In the genomic region with DNA sequence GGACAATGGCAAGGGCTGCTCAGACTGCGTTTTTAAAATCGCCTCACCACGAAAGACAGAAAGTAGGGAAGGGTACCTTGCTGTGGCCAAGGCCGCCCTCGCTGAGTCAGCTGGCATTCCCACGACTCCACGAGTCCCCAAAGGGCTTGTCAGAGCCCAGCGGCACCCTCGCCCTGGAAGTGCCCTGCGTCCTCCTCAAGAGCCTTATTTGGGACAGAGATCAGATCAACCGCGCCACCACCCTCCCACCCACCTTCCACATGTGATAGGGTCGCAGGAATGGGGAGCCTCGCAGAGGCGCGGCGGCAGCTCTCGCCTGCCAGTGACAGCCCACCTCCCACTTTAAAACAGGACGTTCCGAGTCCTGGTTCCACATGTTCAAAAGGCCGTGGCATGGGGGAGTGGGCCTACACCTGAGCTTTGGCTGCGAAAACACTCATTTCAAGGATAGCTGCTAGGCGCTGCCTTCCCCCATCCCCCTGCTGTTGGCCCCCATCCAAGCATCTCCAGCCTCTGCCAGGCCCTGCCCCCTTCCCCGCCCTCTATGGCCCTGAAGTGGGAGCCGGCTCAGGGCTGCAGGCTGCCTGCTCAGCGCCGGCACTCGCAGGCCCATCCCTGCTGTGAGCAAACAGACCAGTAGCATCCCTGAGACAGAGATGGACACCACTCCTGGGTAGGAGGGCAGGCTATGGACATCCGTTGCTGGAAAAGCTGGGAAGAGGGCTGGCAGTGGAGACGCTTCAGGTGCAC, we compare ENCODE assay signal across 9 cellular contexts. TPM values are rescaled to one million over a fixed set of nuclear protein-coding genes. Genes with fewer than 3 reads are reported as not detected.
DNase-seq lines count a peak whose midpoint lies in the region; ATAC-seq and TF ChIP-seq lines count a peak whose summit lies in the region.
"Had no signal": no experiment of that assay in that cellular context is flagged by ENCODE, and none has a peak within 500 bp of the region (broad histone marks: within the 10 kb centered on the region; RNA-seq: fewer than 3 reads in every experiment).

No MANE protein-coding gene starts in this region.

- no peak overlapping the region for H3K27ac Mint-ChIP-seq in activated T-helper 2 cell treated with anti-CD3 and anti-CD28 coated beads, Interferon-gamma antibody, Interleukin-2, Interleukin-4, amounts not matched to agents 10 μg/mL and 5 μg/mL and 100 μg/mL, durations not matched to agents 14 hours and 24 hours and 36 hours

- no peaks in the 10 kb centered on the region for H3K9me3 Mint-ChIP-seq in activated T-helper 2 cell treated with anti-CD3 and anti-CD28 coated beads, Interferon-gamma antibody, Interleukin-2, Interleukin-4, amounts not matched to agents 10 μg/mL and 5 μg/mL and 100 μg/mL, durations not matched to agents 14 hours and 24 hours and 36 hours

- peak overlapping the region; percentile 58 for H3K4me3 Mint-ChIP-seq in activated T-helper 2 cell treated with anti-CD3 and anti-CD28 coated beads, Interferon-gamma antibody, Interleukin-2, Interleukin-4, amounts not matched to agents 10 μg/mL and 5 μg/mL and 100 μg/mL, durations not matched to agents 14 hours and 24 hours and 36 hours (ENCODE audit: low read depth)

- no peaks in the 10 kb centered on the region for H3K36me3 Mint-ChIP-seq in activated T-helper 2 cell treated with anti-CD3 and anti-CD28 coated beads, Interferon-gamma antibody, Interleukin-2, Interleukin-4, amounts not matched to agents 10 μg/mL and 5 μg/mL and 100 μg/mL, durations not matched to agents 14 hours and 24 hours and 36 hours (ENCODE audit: low read depth)

- H3K4me1 Mint-ChIP-seq in activated T-helper 2 cell treated with anti-CD3 and anti-CD28 coated beads, Interferon-gamma antibody, Interleukin-2, Interleukin-4, amounts not matched to agents 10 μg/mL and 5 μg/mL and 100 μg/mL, durations not matched to agents 14 hours and 24 hours and 36 hours (ENCODE audit: low read depth): no peaks in the 10 kb centered on the region

- TF ChIP-seq CTCF in right atrium auricular region (IDR thresholded peaks at IDR 0.05): no peak

- H3K27me3 ChIP-seq in right atrium auricular region: no peaks in the 10 kb centered on the region

- H3K27ac ChIP-seq in right atrium auricular region: peak overlapping the region; percentile 91 to 93

- no peaks in the 10 kb centered on the region for H3K36me3 ChIP-seq in right atrium auricular region

- peak; percentile 50 for DNase-seq in Ammon's horn (ENCODE audit: low spot score)
- no peak for DNase-seq in activated T-helper 2 cell treated with anti-CD3 and anti-CD28 coated beads, Interferon-gamma antibody, Interleukin-2, Interleukin-4, amounts not matched to agents 10 μg/mL and 5 μg/mL and 100 μg/mL, durations not matched to agents 14 hours and 24 hours and 36 hours (ENCODE audit: low spot score)
- no peak for DNase-seq in right atrium auricular region (ENCODE audit: low spot score)
- DNase-seq in skeletal muscle cell (ENCODE audit: low read depth): no peak
- DNase-seq in putamen (ENCODE audit: low spot score): no peak
- no peak for DNase-seq in NOMO-1 (lab: John Stamatoyannopoulos, UW; ENCODE audit: unreplicated experiment in 2 of 2)

- peaks cover 0 to 13% of the 10 kb centered on the region in 2 donors for H3K4me1 ChIP-seq in right atrium auricular region

- H3K4me3 ChIP-seq in right atrium auricular region (peak overlapping the region; percentile 68 to 77), skeletal muscle cell (ENCODE audit: low read depth, low read length) (peak overlapping the region; percentile 79)

- no peak for ATAC-seq in HG03108 (IDR thresholded peaks at IDR 0.05; ENCODE audit: unreplicated experiment)

- peaks cover 7% of the 10 kb centered on the region for H3K27me3 Mint-ChIP-seq in activated T-helper 2 cell treated with anti-CD3 and anti-CD28 coated beads, Interferon-gamma antibody, Interleukin-2, Interleukin-4, amounts not matched to agents 10 μg/mL and 5 μg/mL and 100 μg/mL, durations not matched to agents 14 hours and 24 hours and 36 hours (ENCODE audit: low read depth)

- no peaks in the 10 kb centered on the region for H3K9me3 ChIP-seq in right atrium auricular region

- no peak for TF ChIP-seq EP300 in Ishikawa (IDR thresholded peaks at IDR 0.05; ENCODE audit: borderline replicate concordance)

- intact Hi-C loops in activated T-helper 2 cell treated with anti-CD3 and anti-CD28 coated beads, Interferon-gamma antibody, Interleukin-2, Interleukin-4, amounts not matched to agents 10 μg/mL and 5 μg/mL and 100 μg/mL, durations not matched to agents 14 hours and 24 hours and 36 hours (cut with micrococcal nuclease): loop anchor here (1.0 to 5.0 kb wide), 2 partner anchors 26 to 71 kb away; partner anchors contain the start of gene GPR148

- no peak for TF ChIP-seq RAD21 in Ishikawa (IDR thresholded peaks at IDR 0.05; ENCODE audit: low read depth)

TF ChIP-seq in Ishikawa, 13 proteins besides CTCF, POLR2A, EP300 and RAD21:
- 0 out of 2 replicates have a peak, but pooled peaks have one; percentile 20 for TF ChIP-seq NFIC (IDR thresholded peaks at IDR 0.05)
- no peak for TF ChIP-seq TAF1 (IDR thresholded peaks at IDR 0.05; ENCODE audit: low read depth)

RNA-seq across cellular contexts. Expression of gene ARHGEF4, which starts 38.1 kb away (rescaled TPM):
- 0.11 and 0.30 TPM in 2 replicates for total RNA-seq in activated T-helper 2 cell treated with anti-CD3 and anti-CD28 coated beads, Interferon-gamma antibody, Interleukin-2, Interleukin-4, amounts not matched to agents 10 μg/mL and 5 μg/mL and 100 μg/mL, durations not matched to agents 14 hours and 24 hours and 36 hours
- total RNA-seq in right atrium auricular region: 1 to 10 TPM; 3.5 to 8.1 TPM

RNA-seq across cellular contexts. Expression of gene AMER3, which starts 43.3 kb away (rescaled TPM):
- total RNA-seq in activated T-helper 2 cell treated with anti-CD3 and anti-CD28 coated beads, Interferon-gamma antibody, Interleukin-2, Interleukin-4, amounts not matched to agents 10 μg/mL and 5 μg/mL and 100 μg/mL, durations not matched to agents 14 hours and 24 hours and 36 hours: not detected in 2 replicates
- total RNA-seq in right atrium auricular region: not detected
- total RNA-seq: lower leg skin had no signal
